26 cellular contexts compared by ENCODE assay signal in the genomic region with DNA sequence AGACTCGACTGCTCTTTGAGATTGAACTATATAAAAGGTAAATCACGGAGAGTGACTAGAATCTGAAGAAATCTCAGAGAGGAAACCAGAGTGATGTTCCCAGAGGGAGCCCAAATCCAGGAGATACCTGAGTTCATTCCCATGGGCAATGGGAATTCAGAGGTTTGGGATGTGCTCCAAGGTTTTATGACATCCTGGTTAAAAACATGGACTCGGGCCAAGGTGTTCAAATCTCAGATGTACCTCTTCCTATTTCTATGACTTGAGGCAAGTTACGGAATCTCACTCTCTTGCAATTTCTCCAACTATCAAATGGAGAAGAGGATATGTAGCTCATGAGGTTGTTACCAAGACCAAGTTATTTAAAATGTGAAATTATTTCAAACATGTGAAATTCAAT.
"Had no signal": no experiment of that assay in that cellular context is flagged by ENCODE, and none has a peak within 500 bp of the region (broad histone marks: within the 10 kb centered on the region; RNA-seq: fewer than 3 reads in every experiment).

No MANE protein-coding gene starts in this region.

- DNase-seq: activated CD4-positive, alpha-beta T cell treated with anti-CD3 and anti-CD28 coated beads for 48 hours; activated CD4-positive, alpha-beta T cell treated with anti-CD3 and anti-CD28 coated beads, Interleukin-2, amount 50 U/mL, for 4 hours; activated CD4-positive, CD25-positive, alpha-beta regulatory T cell treated with anti-CD3 and anti-CD28 coated beads, Interleukin-2, amount 50 U/mL, for 72 hours; activated CD8-positive, alpha-beta memory T cell treated with anti-CD3 and anti-CD28 coated beads, Interleukin-2, amount 50 U/mL, for 48 hours; activated CD8-positive, alpha-beta T cell treated with anti-CD3 and anti-CD28 coated beads, Interleukin-2, amount 10 ng/mL, durations not matched to agents 7 days and 5 days; activated T-cell treated with anti-CD3 and anti-CD28 coated beads, Interleukin-2, amount 50 U/mL, for 1 hour; aorta; body of pancreas; KG1; NCI-H1105 treated with DMSO at 0.1 percent for 48 hours; NCI-H1436 treated with DMSO at 0.1 percent for 48 hours; NCI-H187 treated with DMSO at 0.1 percent for 48 hours; NCI-H2081 treated with DMSO at 0.1 percent for 48 hours; NCI-H2227 treated with DMSO at 0.1 percent for 48 hours; NCI-H446 treated with DMSO at 0.1 percent for 48 hours; NCI-H524 treated with DMSO at 0.1 percent for 48 hours; NCI-H748 treated with DMSO at 0.1 percent for 48 hours; Right ventricle myocardium superior had no signal

- H3K36me3 Mint-ChIP-seq: activated naive CD4-positive, alpha-beta T cell treated with anti-CD3 and anti-CD28 coated beads, Interleukin-2, amount 50 U/mL, for 24 hours; WTC11 had no signal

- ATAC-seq: activated CD8-positive, alpha-beta T cell treated with anti-CD3 and anti-CD28 coated beads, Interleukin-2, amount 10 ng/mL, durations not matched to agents 7 days and 5 days; body of pancreas; Panc1; SK-N-SH treated with all-trans-retinoic acid at 6 μM for 48 hours had no signal

- H3K4me3 Mint-ChIP-seq: activated CD8-positive, alpha-beta T cell treated with anti-CD3 and anti-CD28 coated beads, Interleukin-2, amount 10 ng/mL, durations not matched to agents 7 days and 5 days; activated naive CD4-positive, alpha-beta T cell treated with anti-CD3 and anti-CD28 coated beads, Interleukin-2, amount 50 U/mL, for 24 hours; central memory CD8-positive, alpha-beta T cell; T-helper 1 cell treated with Interleukin-12 subunit alpha and Interleukin-12 subunit beta and Interleukin-4 antibody, amounts not matched to agents 30 μg/mL and 1 μg/mL, for 36 hours; WTC11 had no signal

- H3K9me3 Mint-ChIP-seq: activated naive CD4-positive, alpha-beta T cell treated with anti-CD3 and anti-CD28 coated beads, Interleukin-2, amount 50 U/mL, for 24 hours; central memory CD8-positive, alpha-beta T cell; T-helper 1 cell treated with Interleukin-12 subunit alpha and Interleukin-12 subunit beta and Interleukin-4 antibody, amounts not matched to agents 30 μg/mL and 1 μg/mL, for 36 hours; WTC11 had no signal

- H3K36me3 ChIP-seq: SJCRH30 had no signal

- H3K9me3 ChIP-seq: body of pancreas had no signal

- H3K4me3 ChIP-seq: body of pancreas, SJCRH30 had no signal

- H3K27ac ChIP-seq: body of pancreas, RWPE1, SJCRH30 had no signal

- H3K27me3 ChIP-seq: body of pancreas, SJCRH30 had no signal

- H3K27me3 Mint-ChIP-seq: activated naive CD4-positive, alpha-beta T cell treated with anti-CD3 and anti-CD28 coated beads, Interleukin-2, amount 50 U/mL, for 24 hours had no signal

- H3K4me1 ChIP-seq: body of pancreas, SJCRH30 had no signal

- H3K4me1 Mint-ChIP-seq: WTC11 had no signal

- H3K27ac Mint-ChIP-seq: activated CD8-positive, alpha-beta T cell treated with anti-CD3 and anti-CD28 coated beads, Interleukin-2, amount 10 ng/mL, durations not matched to agents 7 days and 5 days; activated naive CD4-positive, alpha-beta T cell treated with anti-CD3 and anti-CD28 coated beads, Interleukin-2, amount 50 U/mL, for 24 hours; T-helper 1 cell treated with Interleukin-12 subunit alpha and Interleukin-12 subunit beta and Interleukin-4 antibody, amounts not matched to agents 30 μg/mL and 1 μg/mL, for 36 hours; WTC11 had no signal
